Comparison of ENCODE assay signal across 12 cellular contexts in genomic region chr7:150382123-150382843, GRCh38. TPM values are rescaled to one million over a fixed set of nuclear protein-coding genes. Genes with fewer than 3 reads are reported as not detected.
DNase-seq lines count a peak whose midpoint lies in the region; ATAC-seq and TF ChIP-seq lines count a peak whose summit lies in the region.
"Had no signal": no experiment of that assay in that cellular context is flagged by ENCODE, and none has a peak within 500 bp of the region (broad histone marks: within the 10 kb centered on the region; RNA-seq: fewer than 3 reads in every experiment).

No MANE protein-coding gene starts in this region.

- H3K9me3 ChIP-seq in skeletal muscle tissue (ENCODE audit: control insufficient read depth in 3 of 3, low read length in 3 of 3): no peaks in the 10 kb centered on the region
- H3K9me3 ChIP-seq: gastroesophageal sphincter had no signal

- no peak for TF ChIP-seq CTCF in GM12864 (IDR thresholded peaks at IDR 0.05; ENCODE audit: low read depth, low read length, missing control alignments)

- no peak for ATAC-seq in GM21360 (IDR thresholded peaks at IDR 0.05; ENCODE audit: unreplicated experiment)
- ATAC-seq: gastroesophageal sphincter, left ventricle myocardium superior had no signal

- H3K9ac ChIP-seq in skeletal muscle tissue (ENCODE audit: low read depth in 1 of 3, low read length in 3 of 3): peak overlapping the region in 2 of 3 donors; percentile 8 to 11

- peaks cover 28 to 66% (median 46%) of the 10 kb centered on the region in 3 donors for H3K4me1 ChIP-seq in skeletal muscle tissue (ENCODE audit: control insufficient read depth in 3 of 3, insufficient read depth in 3 of 3, low read length in 3 of 3)

- H3K27ac ChIP-seq in skeletal muscle tissue (ENCODE audit: low read depth, low read length): no peak overlapping the region

- DNase-seq in GM12864 (ENCODE audit: low read depth) (no peak), NCI-H526 (lab: John Stamatoyannopoulos, UW) (peak; percentile 66 to 88), globus pallidus (ENCODE audit: low spot score) (peak; percentile 85), D341Med (ENCODE audit: low spot score) (no peak)
- DNase-seq in activated CD4-positive, alpha-beta T cell treated with anti-CD3 and anti-CD28 coated beads for 4 hours: no peak
- DNase-seq: activated CD4-positive, alpha-beta memory T cell treated with anti-CD3 and anti-CD28 coated beads for 36 hours; activated naive CD4-positive, alpha-beta T cell treated with anti-CD3 and anti-CD28 coated beads, Interleukin-2, amount 50 U/mL, for 16 hours; left ventricle myocardium superior; NCI-H524 treated with DMSO at 0.1 percent for 48 hours had no signal

- no peaks in the 10 kb centered on the region for H3K36me3 ChIP-seq in skeletal muscle tissue (ENCODE audit: control insufficient read depth in 3 of 3, insufficient read depth in 3 of 3, low read length in 3 of 3)
- H3K36me3 ChIP-seq: gastroesophageal sphincter had no signal

- peak overlapping the region; percentile 25 for H3K4me3 ChIP-seq in GM12864 (ENCODE audit: low read depth, low read length)
- no peak overlapping the region for H3K4me3 ChIP-seq in skeletal muscle tissue (ENCODE audit: low read length in 3 of 3)
- H3K4me3 ChIP-seq: gastroesophageal sphincter had no signal

- no peaks in the 10 kb centered on the region for H3K27me3 ChIP-seq in skeletal muscle tissue (ENCODE audit: control insufficient read depth in 3 of 3, insufficient read depth in 3 of 3, low read length in 3 of 3)
- H3K27me3 ChIP-seq: gastroesophageal sphincter had no signal

RNA-seq across cellular contexts. Expression of gene ZNF775, which starts 3.2 kb away (rescaled TPM):
- 6.8 TPM for total RNA-seq in skeletal muscle tissue

RNA-seq across cellular contexts. Expression of gene REPIN1, which starts 13.7 kb away (rescaled TPM):
- total RNA-seq in skeletal muscle tissue: 31.3 TPM

RNA-seq across cellular contexts. Expression of gene RARRES2, which starts 40.9 kb away (rescaled TPM):
- 54.3 TPM for total RNA-seq in skeletal muscle tissue
- total RNA-seq: activated CD4-positive, alpha-beta memory T cell treated with anti-CD3 and anti-CD28 coated beads for 36 hours had no signal

RNA-seq across cellular contexts. Expression of gene ACTR3C, which starts 58.9 kb away (rescaled TPM):
- 1.6 TPM for total RNA-seq in skeletal muscle tissue

RNA-seq across cellular contexts. Expression of gene LRRC61, which starts 59.1 kb away (rescaled TPM):
- total RNA-seq in skeletal muscle tissue: 5.7 TPM

Comparison
In these comparisons a context has a peak if more than half of its experiments do, and no peak if none do; other contexts are left out.
1. DNase-seq: peak in NCI-H526 (2 of 2) and globus pallidus (single experiment); none in GM12864 (single experiment), D341Med (single experiment) and activated CD4-positive, alpha-beta T cell treated with anti-CD3 and anti-CD28 coated beads for 4 hours (0 of 2).